Comparison of ENCODE assay signal across 10 cellular contexts in genomic region chr3:55405436-55405835, GRCh38.
DNase-seq lines count a peak whose midpoint lies in the region; ATAC-seq and TF ChIP-seq lines count a peak whose summit lies in the region.
"Had no signal": no experiment of that assay in that cellular context is flagged by ENCODE, and none has a peak within 500 bp of the region (broad histone marks: within the 10 kb centered on the region; RNA-seq: fewer than 3 reads in every experiment).

No MANE protein-coding gene starts in this region.

- H3K27me3 ChIP-seq in A673 (replicated peaks; ENCODE audit: insufficient read depth, low read depth, low read length, poor library complexity) (no peaks in the 10 kb centered on the region), foreskin keratinocyte (no peaks in the 10 kb centered on the region)

- H3K9me2 ChIP-seq in OCI-LY7 (ENCODE audit: insufficient read depth, low read length), result no peaks in the 10 kb centered on the region

- H3K4me3 ChIP-seq in A673 (ENCODE audit: low read depth, low read length, poor library complexity, severe bottlenecking) (no peak overlapping the region), OCI-LY7 (ENCODE audit: low read depth, low read length, poor library complexity, severe bottlenecking) (no peak overlapping the region)

- H3K4me1 ChIP-seq in A673 (ENCODE audit: insufficient read depth, low read length, poor library complexity, severe bottlenecking) (no peaks in the 10 kb centered on the region), OCI-LY7 (ENCODE audit: insufficient read depth, low read length, poor library complexity, severe bottlenecking) (peaks cover 10% of the 10 kb centered on the region), foreskin keratinocyte (no peaks in the 10 kb centered on the region)

- CTCF ChIA-PET in A673 (lab: Charles Lee) (no interaction called here), OCI-LY7 (lab: Charles Lee; ENCODE audit: unreplicated experiment) (no interaction called here)

- TF ChIP-seq CTCF in A673 (conservative IDR thresholded peaks at IDR 0.05; ENCODE audit: low read depth, low read length) (peak; percentile 26; the same call in 1 of the 2 replicates), GM12872 (IDR thresholded peaks at IDR 0.05; ENCODE audit: insufficient read depth, low read depth, low read length) (peak; percentile 35; the same call in 2 of the 3 replicates), OCI-LY7 (conservative IDR thresholded peaks at IDR 0.05; ENCODE audit: low read length) (peak; percentile 74), foreskin keratinocyte (conservative IDR thresholded peaks at IDR 0.05) (peak; percentile 63)

- DNase-seq in A673 (ENCODE audit: low spot score) (peak; percentile 3), OCI-LY7 (ENCODE audit: low spot score) (peak; percentile 49), foreskin keratinocyte (no peak)
- DNase-seq: DMS79 treated with DMSO at 0.1 percent for 48 hours, GOT3 had no signal

- no peaks in the 10 kb centered on the region for H4K20me1 ChIP-seq in OCI-LY7 (ENCODE audit: insufficient read depth, low read length)

- H3K4me2 ChIP-seq in OCI-LY7 (ENCODE audit: low read length), result no peak overlapping the region

- H3K36me3 ChIP-seq in A673 (ENCODE audit: insufficient read depth, low read length, poor library complexity, severe bottlenecking) (no peaks in the 10 kb centered on the region), OCI-LY7 (ENCODE audit: insufficient read depth, low read length) (no peaks in the 10 kb centered on the region)

- intact Hi-C loops in A673 (cut with micrococcal nuclease; ENCODE audit: unreplicated experiment), result no loop called here
- intact Hi-C loops in OCI-LY7 (cut with micrococcal nuclease; ENCODE audit: unreplicated experiment), result loop anchor here (2.0 to 10.0 kb wide), 2 partner anchors 455 to 551 kb away; no protein-coding TSS in a partner anchor

- no peaks in the 10 kb centered on the region for H3K9me3 ChIP-seq in A673 (ENCODE audit: low read depth, low read length, poor library complexity, severe bottlenecking)
- H3K9me3 ChIP-seq in OCI-LY7 (ENCODE audit: low read length), result no peaks in the 10 kb centered on the region

- BruUV-seq in A673 (replicated peaks; lab: Mats Ljungman, UMichigan), result no TSS peak
- BruUV-seq in OCI-LY7 (replicated peaks; lab: Mats Ljungman, UMichigan), result no TSS peak

- no peaks in the 10 kb centered on the region for H3K79me2 ChIP-seq in OCI-LY7 (ENCODE audit: insufficient read depth, low read depth, low read length)

- no peak overlapping the region for H3K27ac ChIP-seq in A673 (ENCODE audit: low read depth, low read length, poor library complexity, severe bottlenecking)
- H3K27ac ChIP-seq in OCI-LY7 (ENCODE audit: low read depth, low read length, poor library complexity, severe bottlenecking), result no peak overlapping the region
- H3K27ac ChIP-seq in foreskin keratinocyte, result no peak overlapping the region

- H2AFZ ChIP-seq in OCI-LY7 (ENCODE audit: low read length), result no peak overlapping the region

- POLR2A ChIA-PET in A673 (lab: Charles Lee; ENCODE audit: low non-redundant PET) (no interaction called here), OCI-LY7 (lab: Charles Lee) (no interaction called here)

- ATAC-seq in foreskin keratinocyte (peak; percentile 69), esophagus mucosa (no peak), GM21360 (IDR thresholded peaks at IDR 0.05; ENCODE audit: unreplicated experiment) (no peak), HG03565 (IDR thresholded peaks at IDR 0.05; ENCODE audit: unreplicated experiment) (no peak), HG02970 (IDR thresholded peaks at IDR 0.05; ENCODE audit: low FRiP score, unreplicated experiment) (no peak)

Comparison
In these comparisons a context has a peak if more than half of its experiments do, and no peak if none do; other contexts are left out.
1. DNase-seq: peak in A673 (single experiment) and OCI-LY7 (single experiment); none in foreskin keratinocyte (0 of 2).
2. Peak in every context shown above with its lines, with median percentiles within 50 percentile points of each other: CTCF ChIP-seq.